Comparison of ENCODE assay signal across 27 cellular contexts in genomic region chr22:44726439-44726838, GRCh38. TPM values are rescaled to one million over a fixed set of nuclear protein-coding genes. Genes with fewer than 3 reads are reported as not detected.
"Had no signal": no experiment of that assay in that cellular context is flagged by ENCODE, and none has a peak within 500 bp of the region (broad histone marks: within the 10 kb centered on the region; RNA-seq: fewer than 3 reads in every experiment).

No MANE protein-coding gene starts in this region.

- H3K4me2 ChIP-seq: neural progenitor cell had no signal

- H3K4me3 Mint-ChIP-seq: naive thymus-derived CD4-positive, alpha-beta T cell; natural killer cell; nephron; neural progenitor cell; stimulated activated naive B cell treated with anti-CD40 and anti-IgM and Interleukin-4, amounts not matched to agents 10 μg/mL and 1 μg/mL and 100 μg/mL, for 72 hours; stimulated activated naive CD8-positive, alpha-beta T cell treated with anti-CD3 and anti-CD28 coated beads, Interleukin-15, Interleukin-2, amounts not matched to agents 100 ng/mL and 50 ng/mL, for 24 hours had no signal

- H3K36me3 ChIP-seq: neural progenitor cell, prostate gland, right atrium auricular region, thoracic aorta, thyroid gland had no signal

- H3K4me3 ChIP-seq: neural progenitor cell, pancreas, prostate gland, right atrium auricular region, right lobe of liver, sigmoid colon, stomach, thoracic aorta, thyroid gland, tibial nerve, upper lobe of left lung, vagina had no signal

- H3K9me3 Mint-ChIP-seq: natural killer cell; nephron; neural progenitor cell; stimulated activated naive B cell treated with anti-CD40 and anti-IgM and Interleukin-4, amounts not matched to agents 10 μg/mL and 1 μg/mL and 100 μg/mL, for 72 hours; stimulated activated naive CD8-positive, alpha-beta T cell treated with anti-CD3 and anti-CD28 coated beads, Interleukin-15, Interleukin-2, amounts not matched to agents 100 ng/mL and 50 ng/mL, for 24 hours had no signal

- H3K9ac ChIP-seq: neural progenitor cell had no signal

- H3K9me3 ChIP-seq: pancreas, prostate gland, right atrium auricular region, right lobe of liver, sigmoid colon, stomach, thoracic aorta, thyroid gland, tibial nerve, upper lobe of left lung, vagina had no signal

- ATAC-seq: naive thymus-derived CD4-positive, alpha-beta T cell; natural killer cell; pancreas; right lobe of liver; stimulated activated naive B cell treated with anti-CD40 and anti-IgM and Interleukin-4, amounts not matched to agents 10 μg/mL and 1 μg/mL and 100 μg/mL, for 72 hours had no signal

- H3K4me1 ChIP-seq: prostate gland had no signal

- H3K36me3 Mint-ChIP-seq: natural killer cell, neural progenitor cell had no signal

- DNase-seq: naive thymus-derived CD4-positive, alpha-beta T cell; natural killer cell; occipital lobe; retina; sigmoid colon; small intestine; stimulated activated CD4-positive, alpha-beta T cell treated with anti-CD3 and anti-CD28 coated beads, Interleukin-12 subunit alpha, Interleukin-12 subunit beta, amount 100 ng/mL, for 4 hours; stimulated activated CD4-positive, alpha-beta T cell treated with anti-CD3 and anti-CD28 coated beads, Interleukin-1b, Interleukin-23, amount 100 ng/mL, for 48 hours; stimulated activated CD4-positive, alpha-beta T cell treated with anti-CD3 and anti-CD28 coated beads, Interleukin-4, amount 100 ng/mL, for 1 hour; stimulated activated CD4-positive, alpha-beta T cell treated with anti-CD3 and anti-CD28 coated beads, Interleukin-4, amount 100 ng/mL, for 4 hours; stimulated activated CD8-positive, alpha-beta memory T cell treated with anti-CD3 and anti-CD28 coated beads, Interleukin-4, amount 100 ng/mL, for 48 hours; stimulated activated naive B cell treated with anti-CD40 and anti-IgM and Interleukin-4, amounts not matched to agents 10 μg/mL and 1 μg/mL and 100 μg/mL, for 72 hours; stimulated activated naive CD4-positive, alpha-beta T cell treated with Interleukin-2 at 50 U/mL for 16 hours; stomach; thyroid gland; trophoblast cell had no signal

- H3K27me3 ChIP-seq: neural progenitor cell, pancreas, right atrium auricular region, right lobe of liver, sigmoid colon, stomach, thyroid gland, tibial nerve, upper lobe of left lung, vagina had no signal

- H3K27ac Mint-ChIP-seq: naive thymus-derived CD4-positive, alpha-beta T cell; natural killer cell; nephron; neural progenitor cell; stimulated activated naive B cell treated with anti-CD40 and anti-IgM and Interleukin-4, amounts not matched to agents 10 μg/mL and 1 μg/mL and 100 μg/mL, for 72 hours; stimulated activated naive CD8-positive, alpha-beta T cell treated with anti-CD3 and anti-CD28 coated beads, Interleukin-15, Interleukin-2, amounts not matched to agents 100 ng/mL and 50 ng/mL, for 24 hours had no signal

- H2AFZ ChIP-seq: neural progenitor cell had no signal

- H3K27ac ChIP-seq: neural progenitor cell, pancreas, prostate gland, right atrium auricular region, right lobe of liver, sigmoid colon, stomach, thoracic aorta, thyroid gland, tibial nerve, upper lobe of left lung, vagina had no signal

RNA-seq across cellular contexts. Expression of gene ARHGAP8, which starts 25.9 kb away (rescaled TPM):
- polyA plus RNA-seq: naive thymus-derived CD4-positive, alpha-beta T cell had no signal
